24 cellular contexts compared by ENCODE assay signal in genomic region chr3:25683410-25683809, GRCh38.
"Had no signal": no experiment of that assay in that cellular context is flagged by ENCODE, and none has a peak within 500 bp of the region (broad histone marks: within the 10 kb centered on the region; RNA-seq: fewer than 3 reads in every experiment).

No MANE protein-coding gene starts in this region.

- H3K4me1 Mint-ChIP-seq: mesothelial cell of epicardium; naive thymus-derived CD8-positive, alpha-beta T cell had no signal

- H3K27ac ChIP-seq: coronary artery, epithelial cell of prostate, esophagus squamous epithelium, gastrocnemius medialis, heart right ventricle, left lung, lower lobe of right lung had no signal

- H3K4me1 ChIP-seq: esophagus squamous epithelium, gastrocnemius medialis, heart right ventricle, left lung, lower lobe of right lung had no signal

- H3K9me3 Mint-ChIP-seq: effector memory CD8-positive, alpha-beta T cell; endodermal cell; mesothelial cell of epicardium; naive B cell; naive thymus-derived CD8-positive, alpha-beta T cell had no signal

- H3K4me3 ChIP-seq: coronary artery, esophagus squamous epithelium, gastrocnemius medialis, heart right ventricle, left lung, lower lobe of right lung, mucosa of descending colon had no signal

- H3K27me3 ChIP-seq: esophagus squamous epithelium, gastrocnemius medialis, heart right ventricle, left lung had no signal

- ATAC-seq: effector memory CD8-positive, alpha-beta T cell; esophagus mucosa; gastrocnemius medialis; heart right ventricle; left cardiac atrium; left lung; left ventricle myocardium superior; lower lobe of right lung; mucosa of descending colon; naive thymus-derived CD8-positive, alpha-beta T cell had no signal

- DNase-seq: effector CD8-positive, alpha-beta T cell; effector memory CD8-positive, alpha-beta T cell; endodermal cell; erythroblast; esophagus squamous epithelium; foreskin fibroblast; foreskin melanocyte; gastrocnemius medialis; glutamatergic neuron; head of caudate nucleus; heart right ventricle; hippocampal formation; left cardiac atrium; left lung; left ventricle myocardium superior; lower lobe of right lung; mesenchymal stem cell; mucosa of descending colon; naive B cell; naive thymus-derived CD8-positive, alpha-beta T cell had no signal

- H3K4me3 Mint-ChIP-seq: effector memory CD8-positive, alpha-beta T cell; endodermal cell; mesothelial cell of epicardium; naive B cell; naive thymus-derived CD8-positive, alpha-beta T cell had no signal

- H3K27ac Mint-ChIP-seq: effector memory CD8-positive, alpha-beta T cell; endodermal cell; mesothelial cell of epicardium; naive B cell; naive thymus-derived CD8-positive, alpha-beta T cell had no signal

- H3K36me3 ChIP-seq: esophagus squamous epithelium, gastrocnemius medialis, heart right ventricle, left lung, lower lobe of right lung had no signal

- H3K9me3 ChIP-seq: esophagus squamous epithelium, gastrocnemius medialis, heart right ventricle, left lung, lower lobe of right lung, mucosa of descending colon had no signal

- H3K36me3 Mint-ChIP-seq: mesothelial cell of epicardium; naive B cell; naive thymus-derived CD8-positive, alpha-beta T cell had no signal
